ENCODE assay signal across 9 cellular contexts in genomic region chr17:77036841-77037381, GRCh38.
DNase-seq lines count a peak whose midpoint lies in the region; ATAC-seq and TF ChIP-seq lines count a peak whose summit lies in the region.
"Had no signal": no experiment of that assay in that cellular context is flagged by ENCODE, and none has a peak within 500 bp of the region (broad histone marks: within the 10 kb centered on the region; RNA-seq: fewer than 3 reads in every experiment).

No MANE protein-coding gene starts in this region.

- no peak for TF ChIP-seq CTCF in GM10248 (IDR thresholded peaks at IDR 0.05; ENCODE audit: control extremely low read depth, extremely low read depth, low read depth, missing control alignments)
- TF ChIP-seq CTCF in nephron progenitor cell (IDR thresholded peaks at IDR 0.05) = no peak

- peaks cover 8% of the 10 kb centered on the region for H3K27me3 Mint-ChIP-seq in nephron progenitor cell (ENCODE audit: low read depth, poor library complexity)

- H3K27ac Mint-ChIP-seq in nephron progenitor cell = peak overlapping the region; percentile 58

- H3K36me3 Mint-ChIP-seq in nephron progenitor cell (ENCODE audit: low read depth) = peaks cover 2% of the 10 kb centered on the region

- peak overlapping the region; percentile 81 for H3K27ac ChIP-seq in angular gyrus (ENCODE audit: low read depth, low read length)

- peaks cover 6% of the 10 kb centered on the region for H3K9me3 Mint-ChIP-seq in nephron progenitor cell

- POLR2A ChIA-PET in GM10248 (lab: Yijun Ruan, JAX) = no interaction called here

- no peak for ATAC-seq in HG03175 (IDR thresholded peaks at IDR 0.05; ENCODE audit: unreplicated experiment)
- ATAC-seq in GM19395 (IDR thresholded peaks at IDR 0.05; ENCODE audit: unreplicated experiment) = no peak

- CTCF ChIA-PET in GM10248 (lab: Yijun Ruan, JAX) = interaction anchor here (0.8 to 3.2 kb wide), 2 partner anchors 19 to 169 kb away, joined by 3 to 8 read pairs; partner anchors contain the start of gene MGAT5B

- no peak overlapping the region for H3K4me3 Mint-ChIP-seq in nephron progenitor cell

- H3K4me1 Mint-ChIP-seq in nephron progenitor cell = peaks cover 35% of the 10 kb centered on the region

- DNase-seq in GM10248 (ENCODE audit: extremely low spot score) (peak; percentile 42), NCI-H2227 (lab: John Stamatoyannopoulos, UW; ENCODE audit: unreplicated experiment) (peak; percentile 83), nephron progenitor cell (no peak), SKM-1 treated with dmso at 0.1 percent for 144 hours (lab: John Stamatoyannopoulos, UW; ENCODE audit: unreplicated experiment) (no peak), COR-L47 (lab: John Stamatoyannopoulos, UW) (no peak)
- DNase-seq: effector CD8-positive, alpha-beta T cell had no signal

Comparison
In these comparisons a context has a peak if more than half of its experiments do, and no peak if none do; other contexts are left out.
1. DNase-seq: peak in GM10248 (single experiment) and NCI-H2227 (single experiment); none in nephron progenitor cell (single experiment), SKM-1 treated with dmso at 0.1 percent for 144 hours (single experiment) and COR-L47 (single experiment).